8 cellular contexts compared by ENCODE assay signal in genomic region chr18:50560681-50561629, GRCh38.
DNase-seq lines count a peak whose midpoint lies in the region; ATAC-seq, FAIRE-seq and TF ChIP-seq lines count a peak whose summit lies in the region.

No MANE protein-coding gene starts in this region.

- peak overlapping the region; percentile 10 to 12 for H3K9ac ChIP-seq in duodenal mucosa (ENCODE audit: low read depth in 1 of 2, low read length in 2 of 2)
- H3K9ac ChIP-seq in mucosa of rectum (ENCODE audit: low read depth in 1 of 2, low read length in 2 of 2), result peak overlapping the region in 1 of 2 donors; percentile 50

- peak; percentile 21 for FAIRE-seq in D721Med (lab: Jason Lieb, UNC)

- H3K4me1 ChIP-seq in duodenal mucosa (ENCODE audit: control insufficient read depth in 1 of 2, insufficient read depth in 2 of 2, low read length in 2 of 2), result peaks cover 10 to 13% of the 10 kb centered on the region in 2 donors
- peaks cover 10 to 11% of the 10 kb centered on the region in 2 donors for H3K4me1 ChIP-seq in mucosa of rectum (ENCODE audit: control insufficient read depth in 2 of 2, insufficient read depth in 2 of 2, low read length in 2 of 2)

- ATAC-seq in HG02870 (IDR thresholded peaks at IDR 0.05; ENCODE audit: unreplicated experiment), result no peak
- ATAC-seq in HG03520 (IDR thresholded peaks at IDR 0.05; ENCODE audit: unreplicated experiment), result no peak

- peaks cover 40 to 55% of the 10 kb centered on the region in 2 donors for H3K27me3 ChIP-seq in duodenal mucosa (ENCODE audit: control insufficient read depth in 1 of 2, insufficient read depth in 2 of 2, low read length in 2 of 2)
- peaks cover 27 to 45% of the 10 kb centered on the region in 2 donors for H3K27me3 ChIP-seq in mucosa of rectum (ENCODE audit: control insufficient read depth in 2 of 2, insufficient read depth in 2 of 2, low read length in 2 of 2)

- H3K9me3 ChIP-seq in duodenal mucosa (ENCODE audit: control insufficient read depth in 1 of 2, low read length in 2 of 2) (peaks cover 0 to 1% of the 10 kb centered on the region in 2 donors), mucosa of rectum (ENCODE audit: control insufficient read depth in 2 of 2, low read length in 2 of 2) (no peaks in the 10 kb centered on the region)

- H3K4me3 ChIP-seq in duodenal mucosa (ENCODE audit: low read depth in 1 of 2, low read length in 2 of 2) (peak overlapping the region; percentile 66 to 69), mucosa of rectum (ENCODE audit: low read length in 2 of 2) (peak overlapping the region; percentile 59 to 62)

- H3K36me3 ChIP-seq in duodenal mucosa (ENCODE audit: control insufficient read depth in 1 of 2, insufficient read depth in 2 of 2, low read length in 2 of 2) (no peaks in the 10 kb centered on the region), mucosa of rectum (ENCODE audit: control insufficient read depth in 2 of 2, insufficient read depth in 2 of 2, low read length in 2 of 2) (no peaks in the 10 kb centered on the region)

- H3K27ac ChIP-seq in duodenal mucosa (ENCODE audit: low read depth, low read length), result no peak overlapping the region
- no peak overlapping the region for H3K27ac ChIP-seq in mucosa of rectum (ENCODE audit: low read depth in 2 of 2, low read length in 2 of 2)

- DNase-seq in D721Med (ENCODE audit: insufficient read length, low spot score), result no peak
- DNase-seq in NCI-H1092 treated with DMSO at 0.1 percent for 48 hours (lab: John Stamatoyannopoulos, UW), result peak; percentile 56
- no peak for DNase-seq in DMS114 treated with DMSO at 0.1 percent for 48 hours (lab: John Stamatoyannopoulos, UW; ENCODE audit: unreplicated experiment)
- DNase-seq in activated naive CD4-positive, alpha-beta T cell (lab: John Stamatoyannopoulos, UW), result no peak

- TF ChIP-seq CTCF in D721Med (IDR thresholded peaks at IDR 0.05; ENCODE audit: insufficient read depth, missing control alignments), result no peak
